ENCODE assay signal across 21 cellular contexts in the genomic region with DNA sequence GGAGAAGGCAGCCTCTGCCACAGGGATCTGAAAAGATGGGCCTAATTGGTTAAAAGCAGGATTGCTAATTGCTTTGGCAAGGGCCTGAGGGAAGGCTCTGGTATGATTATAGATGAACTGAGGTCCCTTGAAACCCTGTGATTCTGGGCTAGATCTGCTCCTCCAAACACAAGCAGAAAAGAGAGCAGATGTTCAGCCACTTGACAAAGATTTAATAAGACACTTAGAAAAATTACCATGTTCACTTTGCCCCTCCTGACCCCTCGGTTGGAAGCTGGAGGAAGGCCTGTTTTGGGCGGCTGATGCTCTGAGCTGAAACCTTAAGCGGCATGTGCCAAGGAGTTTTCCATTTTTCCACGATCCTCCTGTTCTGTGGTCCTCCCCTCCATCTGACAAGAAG.
"Had no signal": no experiment of that assay in that cellular context is flagged by ENCODE, and none has a peak within 500 bp of the region (broad histone marks: within the 10 kb centered on the region; RNA-seq: fewer than 3 reads in every experiment).

No MANE protein-coding gene starts in this region.

- DNase-seq: activated CD4-positive, alpha-beta T cell treated with anti-CD3 and anti-CD28 coated beads for 1 hour; activated CD4-positive, alpha-beta T cell treated with anti-CD3 and anti-CD28 coated beads, Interleukin-2, amount 50 U/mL, for 1 hour; activated CD8-positive, alpha-beta T cell treated with anti-CD3 and anti-CD28 coated beads for 36 hours; activated T-cell treated with anti-CD3 and anti-CD28 coated beads, Interleukin-2, amount 50 U/mL, for 48 hours; central memory CD4-positive, alpha-beta T cell; foreskin fibroblast; heart left ventricle; midbrain; naive thymus-derived CD4-positive, alpha-beta T cell; nucleus accumbens; pancreas; sigmoid colon; small intestine; stimulated activated CD4-positive, alpha-beta T cell treated with anti-CD3 and anti-CD28 coated beads, Interleukin-1b, Interleukin-23, amount 100 ng/mL, for 48 hours; stimulated activated CD4-positive, alpha-beta T cell treated with anti-CD3 and anti-CD28 coated beads, Interleukin-4, amount 100 ng/mL, for 4 hours; stimulated activated CD8-positive, alpha-beta memory T cell treated with anti-CD3 and anti-CD28 coated beads, Interleukin-4, amount 100 ng/mL, for 48 hours; stomach; thyroid gland; upper lobe of left lung had no signal

- H3K4me3 ChIP-seq: breast epithelium, heart left ventricle, pancreas, prostate gland, sigmoid colon, stomach, thyroid gland, upper lobe of left lung had no signal

- H3K36me3 ChIP-seq: breast epithelium, heart left ventricle, pancreas, prostate gland, sigmoid colon, stomach, thyroid gland, upper lobe of left lung had no signal

- H3K27me3 ChIP-seq: breast epithelium, heart left ventricle, pancreas, sigmoid colon, stomach, thyroid gland, upper lobe of left lung had no signal

- H3K27ac ChIP-seq: breast epithelium, heart left ventricle, pancreas, prostate gland, sigmoid colon, stomach, thyroid gland, upper lobe of left lung had no signal

- H3K9me3 ChIP-seq: breast epithelium, pancreas, prostate gland, sigmoid colon, stomach, thyroid gland, upper lobe of left lung had no signal

- H3K4me1 ChIP-seq: breast epithelium, heart left ventricle, pancreas, prostate gland, sigmoid colon, stomach, thyroid gland, upper lobe of left lung had no signal
